34 cellular contexts compared by ENCODE assay signal in genomic region chr16:19305443-19305842, GRCh38. TPM values are rescaled to one million over a fixed set of nuclear protein-coding genes. Genes with fewer than 3 reads are reported as not detected.
"Had no signal": no experiment of that assay in that cellular context is flagged by ENCODE, and none has a peak within 500 bp of the region (broad histone marks: within the 10 kb centered on the region; RNA-seq: fewer than 3 reads in every experiment).

No MANE protein-coding gene starts in this region.

- ATAC-seq: left colon; naive thymus-derived CD8-positive, alpha-beta T cell had no signal

- H3K36me3 Mint-ChIP-seq: immature natural killer cell; naive thymus-derived CD8-positive, alpha-beta T cell; type B pancreatic cell had no signal

- H3K36me3 ChIP-seq: left lung, lower lobe of right lung, ovary, right atrium auricular region, right lobe of liver, suprapubic skin, thoracic aorta, tibial nerve, uterus had no signal

- H3K9me3 Mint-ChIP-seq: nephron; neural crest cell; stimulated activated naive CD8-positive, alpha-beta T cell treated with anti-CD3 and anti-CD28 coated beads, Interleukin-15, Interleukin-2, amounts not matched to agents 100 ng/mL and 50 ng/mL, for 24 hours; type B pancreatic cell had no signal

- H3K27ac Mint-ChIP-seq: immature natural killer cell; naive thymus-derived CD8-positive, alpha-beta T cell; nephron; progenitor cell of endocrine pancreas; stimulated activated naive CD8-positive, alpha-beta T cell treated with anti-CD3 and anti-CD28 coated beads, Interleukin-15, Interleukin-2, amounts not matched to agents 100 ng/mL and 50 ng/mL, for 24 hours; type B pancreatic cell had no signal

- DNase-seq: immature natural killer cell; kidney; left colon; left lung; lower lobe of right lung; mesenchymal stem cell; naive thymus-derived CD8-positive, alpha-beta T cell; ovary; right lobe of liver; stimulated activated CD4-positive, alpha-beta T cell treated with anti-CD3 and anti-CD28 coated beads, Interleukin-1b, Interleukin-23, amount 100 ng/mL, for 48 hours; stimulated activated CD4-positive, alpha-beta T cell treated with anti-CD3 and anti-CD28 coated beads, Interleukin-2, amount 100 ng/mL, for 48 hours; stimulated activated CD4-positive, alpha-beta T cell treated with anti-CD3 and anti-CD28 coated beads, Interleukin-4, amount 100 ng/mL, for 4 hours; stimulated activated CD8-positive, alpha-beta memory T cell treated with anti-CD3 and anti-CD28 coated beads, Interleukin-4, amount 100 ng/mL, for 48 hours; stimulated activated naive CD4-positive, alpha-beta T cell; uterus had no signal

- H3K4me2 ChIP-seq: smooth muscle cell had no signal

- H3K4me1 Mint-ChIP-seq: immature natural killer cell, nephron had no signal

- H3K27me3 ChIP-seq: left lung, ovary, right atrium auricular region, right lobe of liver, tibial nerve, uterus had no signal

- H3K27ac ChIP-seq: left lung, lower lobe of right lung, ovary, right atrium auricular region, right lobe of liver, suprapubic skin, thoracic aorta, tibial nerve, uterus had no signal

- H3K4me3 Mint-ChIP-seq: immature natural killer cell; naive thymus-derived CD8-positive, alpha-beta T cell; nephron; neural crest cell; stimulated activated naive CD8-positive, alpha-beta T cell treated with anti-CD3 and anti-CD28 coated beads, Interleukin-15, Interleukin-2, amounts not matched to agents 100 ng/mL and 50 ng/mL, for 24 hours; type B pancreatic cell had no signal

- FAIRE-seq: islet of Langerhans, kidney had no signal

- H3K4me3 ChIP-seq: left lung, lower lobe of right lung, ovary, right atrium auricular region, right lobe of liver, smooth muscle cell, suprapubic skin, thoracic aorta, tibial nerve, uterus had no signal

- H3K4me1 ChIP-seq: left lung, lower lobe of right lung, right atrium auricular region, right lobe of liver, suprapubic skin, tibial nerve, uterus had no signal

- H3K9me3 ChIP-seq: left lung, lower lobe of right lung, ovary, right atrium auricular region, right lobe of liver, suprapubic skin, thoracic aorta, tibial nerve, uterus had no signal

RNA-seq across cellular contexts. Expression of gene CLEC19A, which starts 19.9 kb away (rescaled TPM):
- total RNA-seq: kidney; left colon; liver; lower lobe of right lung; naive thymus-derived CD8-positive, alpha-beta T cell; neural crest cell; omental fat pad; ovary; progenitor cell of endocrine pancreas; pulmonary artery endothelial cell; renal cortical epithelial cell; right atrium auricular region; skeletal muscle tissue; smooth muscle cell; subcutaneous adipose tissue; suprapubic skin; thoracic aorta; tibial nerve; ureter; uterus had no signal
- polyA plus RNA-seq: immature natural killer cell; liver; mammary epithelial cell; naive thymus-derived CD8-positive, alpha-beta T cell; ovary; smooth muscle cell had no signal
